ENCODE assay signal across 1 cellular context in genomic region chr2:101597347-101597944, GRCh38.
TF ChIP-seq lines count a peak whose summit lies in the region.

No MANE protein-coding gene starts in this region.

TF ChIP-seq in GM12878, 131 proteins besides CTCF, POLR2A, EP300 and RAD21:
- TF ChIP-seq, protein P1, sequence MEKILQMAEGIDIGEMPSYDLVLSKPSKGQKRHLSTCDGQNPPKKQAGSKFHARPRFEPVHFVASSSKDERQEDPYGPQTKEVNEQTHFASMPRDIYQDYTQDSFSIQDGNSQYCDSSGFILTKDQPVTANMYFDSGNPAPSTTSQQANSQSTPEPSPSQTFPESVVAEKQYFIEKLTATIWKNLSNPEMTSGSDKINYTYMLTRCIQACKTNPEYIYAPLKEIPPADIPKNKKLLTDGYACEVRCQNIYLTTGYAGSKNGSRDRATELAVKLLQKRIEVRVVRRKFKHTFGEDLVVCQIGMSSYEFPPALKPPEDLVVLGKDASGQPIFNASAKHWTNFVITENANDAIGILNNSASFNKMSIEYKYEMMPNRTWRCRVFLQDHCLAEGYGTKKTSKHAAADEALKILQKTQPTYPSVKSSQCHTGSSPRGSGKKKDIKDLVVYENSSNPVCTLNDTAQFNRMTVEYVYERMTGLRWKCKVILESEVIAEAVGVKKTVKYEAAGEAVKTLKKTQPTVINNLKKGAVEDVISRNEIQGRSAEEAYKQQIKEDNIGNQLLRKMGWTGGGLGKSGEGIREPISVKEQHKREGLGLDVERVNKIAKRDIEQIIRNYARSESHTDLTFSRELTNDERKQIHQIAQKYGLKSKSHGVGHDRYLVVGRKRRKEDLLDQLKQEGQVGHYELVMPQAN (conservative IDR thresholded peaks at IDR 0.05), result no peak
- no peak for TF ChIP-seq ZNF687 (IDR thresholded peaks at IDR 0.05)
- TF ChIP-seq, protein P2, sequence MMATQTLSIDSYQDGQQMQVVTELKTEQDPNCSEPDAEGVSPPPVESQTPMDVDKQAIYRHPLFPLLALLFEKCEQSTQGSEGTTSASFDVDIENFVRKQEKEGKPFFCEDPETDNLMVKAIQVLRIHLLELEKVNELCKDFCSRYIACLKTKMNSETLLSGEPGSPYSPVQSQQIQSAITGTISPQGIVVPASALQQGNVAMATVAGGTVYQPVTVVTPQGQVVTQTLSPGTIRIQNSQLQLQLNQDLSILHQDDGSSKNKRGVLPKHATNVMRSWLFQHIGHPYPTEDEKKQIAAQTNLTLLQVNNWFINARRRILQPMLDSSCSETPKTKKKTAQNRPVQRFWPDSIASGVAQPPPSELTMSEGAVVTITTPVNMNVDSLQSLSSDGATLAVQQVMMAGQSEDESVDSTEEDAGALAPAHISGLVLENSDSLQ (IDR thresholded peaks at IDR 0.05), result peak; percentile 27; the same call in 1 of the 2 replicates
